Comparison of ENCODE assay signal across 8 cellular contexts in genomic region chr19:14405758-14406644, GRCh38. TPM values are rescaled to one million over a fixed set of nuclear protein-coding genes. Genes with fewer than 3 reads are reported as not detected.
DNase-seq lines count a peak whose midpoint lies in the region; ATAC-seq and TF ChIP-seq lines count a peak whose summit lies in the region.

No MANE protein-coding gene starts in this region.

- no peaks in the 10 kb centered on the region for H3K9me3 ChIP-seq in BE2C
- H3K9me3 ChIP-seq in muscle layer of colon (ENCODE audit: low read length), result no peaks in the 10 kb centered on the region

- no peak overlapping the region for H3K9ac ChIP-seq in muscle layer of colon (ENCODE audit: low read length)

- H3K36me3 ChIP-seq in BE2C (peaks cover 43% of the 10 kb centered on the region), muscle layer of colon (ENCODE audit: insufficient read depth, low read length) (peaks cover 59% of the 10 kb centered on the region)

- H3K27ac ChIP-seq in muscle layer of colon (ENCODE audit: low read depth, low read length), result peak overlapping the region; percentile 73

- H3K4me3 ChIP-seq in BE2C (ENCODE audit: low read depth, low read length), result peak overlapping the region; percentile 12; the same call in 1 of the 2 replicates
- no peak overlapping the region for H3K4me3 ChIP-seq in muscle layer of colon (ENCODE audit: low read depth in 1 of 2, low read length in 2 of 2)

- H3K27me3 ChIP-seq in BE2C, result no peaks in the 10 kb centered on the region
- H3K27me3 ChIP-seq in muscle layer of colon (ENCODE audit: control insufficient read depth in 1 of 2, insufficient read depth in 2 of 2, low read length in 2 of 2), result no peaks in the 10 kb centered on the region

- H3K4me1 ChIP-seq in BE2C (no peaks in the 10 kb centered on the region), muscle layer of colon (ENCODE audit: insufficient read depth, low read length) (peaks cover 7% of the 10 kb centered on the region)

- DNase-seq in BE2C (peak; percentile 97), HT-29 (ENCODE audit: low spot score) (peak; percentile 81), OCI-M1 (lab: John Stamatoyannopoulos, UW) (peak; percentile 100)
- DNase-seq in activated T-cell treated with anti-CD3 and anti-CD28 coated beads, Interleukin-2, amount 50 U/mL, for 1 hour, result peak; percentile 95
- DNase-seq in stimulated activated CD8-positive, alpha-beta memory T cell treated with anti-CD3 and anti-CD28 coated beads, Interleukin-7, amount 100 ng/mL, for 1 hour (ENCODE audit: low read depth in 2 of 2), result peak; percentile 75 to 77

- peak; percentile 52 for TF ChIP-seq CTCF in BE2C (IDR thresholded peaks at IDR 0.05; ENCODE audit: low read depth, low read length)

- peak; percentile 64 for ATAC-seq in GM19324 (IDR thresholded peaks at IDR 0.05; ENCODE audit: low FRiP score, unreplicated experiment)
- peak; percentile 82 for ATAC-seq in esophagus mucosa

RNA-seq across cellular contexts. Expression of gene DDX39A, which starts 13.1 kb away (rescaled TPM):
- 374 TPM for polyA plus RNA-seq in BE2C (2012; ENCODE audit: insufficient read depth, insufficient read length, low read depth)
- total RNA-seq in HT-29 (2014; rRNA removed; shearing (Covaris generic)), result 185 and 196 TPM in 2 replicates
- 59.6 TPM for total RNA-seq in esophagus mucosa

RNA-seq across cellular contexts. Expression of gene ADGRE5, which starts 24.8 kb away (rescaled TPM):
- polyA plus RNA-seq in BE2C (2012; ENCODE audit: insufficient read depth, insufficient read length, low read depth), result 26.7 TPM
- 41.4 and 62.8 TPM in 2 replicates for total RNA-seq in HT-29 (2014; rRNA removed; shearing (Covaris generic))
- 4.8 TPM for total RNA-seq in esophagus mucosa

RNA-seq across cellular contexts. Expression of gene PKN1, which starts 27.1 kb away (rescaled TPM):
- 283 TPM for polyA plus RNA-seq in BE2C (2012; ENCODE audit: insufficient read depth, insufficient read length, low read depth)
- 59.9 and 66.9 TPM in 2 replicates for total RNA-seq in HT-29 (2014; rRNA removed; shearing (Covaris generic))
- 10.5 TPM for total RNA-seq in esophagus mucosa
